Comparison of ENCODE assay signal across 15 cellular contexts in the genomic region with DNA sequence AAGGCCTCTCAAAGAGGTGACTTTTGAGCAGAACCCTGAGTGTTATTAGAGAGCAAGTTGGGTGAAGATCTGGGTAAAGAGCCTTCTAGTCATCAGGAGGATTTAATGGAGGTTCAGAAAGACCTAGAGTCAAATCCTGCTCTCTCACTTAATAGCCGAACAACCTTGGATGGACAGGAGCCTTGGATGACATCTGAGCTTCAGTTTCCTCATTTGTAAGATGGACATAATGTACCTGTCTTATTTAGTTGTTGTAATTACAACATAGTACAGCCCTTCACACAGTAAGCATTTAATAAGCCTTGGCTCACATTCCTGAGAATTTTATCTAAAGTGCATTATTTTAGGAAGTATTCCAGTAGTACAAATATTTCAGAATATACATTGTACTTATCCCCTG. TPM values are rescaled to one million over a fixed set of nuclear protein-coding genes. Genes with fewer than 3 reads are reported as not detected.
DNase-seq lines count a peak whose midpoint lies in the region; ATAC-seq, FAIRE-seq and TF ChIP-seq lines count a peak whose summit lies in the region.
"Had no signal": no experiment of that assay in that cellular context is flagged by ENCODE, and none has a peak within 500 bp of the region (broad histone marks: within the 10 kb centered on the region; RNA-seq: fewer than 3 reads in every experiment).

No MANE protein-coding gene starts in this region.

- H2BK5ac ChIP-seq in H9 (ENCODE audit: insufficient read length, low read length), result no peak overlapping the region

- no peak overlapping the region for H3T11ph ChIP-seq in H9 (ENCODE audit: low read length)

- H3K27me3 Mint-ChIP-seq in H9 (ENCODE audit: low read depth) (no peaks in the 10 kb centered on the region), MCF 10A (ENCODE audit: insufficient read depth, unreplicated experiment) (no peaks in the 10 kb centered on the region)
- no peaks in the 10 kb centered on the region for H3K27me3 Mint-ChIP-seq in central memory CD8-positive, alpha-beta T cell
- H3K27me3 Mint-ChIP-seq: B cell, IgD-negative memory B cell had no signal

- no peak overlapping the region for H3K9ac ChIP-seq in H9 (ENCODE audit: extremely low read depth, insufficient read length, low read length)
- H3K9ac ChIP-seq: BLaER1 treated with 17β-estradiol and CSF1 and Interleukin-3, amounts not matched to agents 10 nM and 100 nM had no signal

- POLR2A ChIA-PET in MCF 10A (lab: Yijun Ruan, JAX), result no interaction called here

- no peak overlapping the region for H4K5ac ChIP-seq in H9 (ENCODE audit: insufficient read length, low read depth, low read length)

- H2BK12ac ChIP-seq in H9 (ENCODE audit: insufficient read length, low read depth, low read length), result no peak overlapping the region

- H3K27me3 ChIP-seq in H9 (ENCODE audit: insufficient read depth, low read length), result no peaks in the 10 kb centered on the region
- H3K27me3 ChIP-seq in gastrocnemius medialis, result no peaks in the 10 kb centered on the region
- H3K27me3 ChIP-seq: BLaER1 treated with 17β-estradiol and CSF1 and Interleukin-3, amounts not matched to agents 10 nM and 100 nM had no signal

- WGBS in H9 (ENCODE audit: extremely low coverage, insufficient read length, low lambda C conversion rate), result no CpG with 5 or more reads among the region's 1 CpG

- H3K4me3 Mint-ChIP-seq in H9 (no peak overlapping the region), MCF 10A (ENCODE audit: unreplicated experiment) (no peak overlapping the region)
- H3K4me3 Mint-ChIP-seq in central memory CD8-positive, alpha-beta T cell, result no peak overlapping the region
- H3K4me3 Mint-ChIP-seq: B cell; CD8-positive, alpha-beta T cell; GM23338; IgD-negative memory B cell had no signal

- H3K23ac ChIP-seq in H9 (ENCODE audit: insufficient read length, low read depth, low read length), result no peak overlapping the region

- DNase-seq in D721Med (ENCODE audit: insufficient read length, low spot score) (no peak), H9 (no peak), gastrocnemius medialis (no peak), MCF 10A (ENCODE audit: unreplicated experiment) (no peak), NCI-H1105 (lab: John Stamatoyannopoulos, UW) (no peak)
- no peak for DNase-seq in central memory CD8-positive, alpha-beta T cell (ENCODE audit: low spot score in 2 of 2)
- DNase-seq: CD8-positive, alpha-beta T cell; H7 had no signal

- no peaks in the 10 kb centered on the region for H3K9me3 Mint-ChIP-seq in H9
- no peaks in the 10 kb centered on the region for H3K9me3 Mint-ChIP-seq in central memory CD8-positive, alpha-beta T cell
- no peaks in the 10 kb centered on the region for H3K9me3 Mint-ChIP-seq in MCF 10A (ENCODE audit: unreplicated experiment)
- H3K9me3 Mint-ChIP-seq: CD8-positive, alpha-beta T cell; GM23338; IgD-negative memory B cell had no signal

- no peak for TF ChIP-seq POLR2A in gastrocnemius medialis (IDR thresholded peaks at IDR 0.05)

- TF ChIP-seq CTCF in D721Med (IDR thresholded peaks at IDR 0.05; ENCODE audit: insufficient read depth, missing control alignments), result no peak
- TF ChIP-seq CTCF in H9 (conservative IDR thresholded peaks at IDR 0.05), result no peak
- TF ChIP-seq CTCF in gastrocnemius medialis (IDR thresholded peaks at IDR 0.05 in 4 of 5, conservative IDR thresholded peaks at IDR 0.05 in 1 of 5), result no peak
- no peak for TF ChIP-seq CTCF in MCF 10A (IDR thresholded peaks at IDR 0.05; ENCODE audit: unreplicated experiment)

- no peak overlapping the region for H2BK15ac ChIP-seq in H9 (ENCODE audit: low read depth, low read length)

- H3K79me2 ChIP-seq in H9 (ENCODE audit: insufficient read depth, low read length), result 0 out of 2 replicates have a peak, but pooled peaks cover 3% of the 10 kb centered on the region

- H3K36me3 ChIP-seq in gastrocnemius medialis, result peaks cover 0 to 29% of the 10 kb centered on the region in 2 donors

- no TSS peak for BruUV-seq in MCF 10A (replicated peaks; lab: Mats Ljungman, UMichigan)

- no peaks in the 10 kb centered on the region for H3K23me2 ChIP-seq in H9 (ENCODE audit: insufficient read length, low read depth, low read length, poor library complexity, severe bottlenecking)

- no peak overlapping the region for H4K8ac ChIP-seq in H9 (replicated peaks; ENCODE audit: insufficient read length, low read depth, low read length)

- no peak overlapping the region for H2BK20ac ChIP-seq in H9 (ENCODE audit: low read depth, low read length, poor library complexity, severe bottlenecking)

- H3K4me1 ChIP-seq in H9 (ENCODE audit: insufficient read depth, low read length), result peaks cover 3% of the 10 kb centered on the region; the same call in 1 of the 2 replicates
- peaks cover 0 to 17% of the 10 kb centered on the region in 2 donors for H3K4me1 ChIP-seq in gastrocnemius medialis

- H3K27ac Mint-ChIP-seq in H9, result peak overlapping the region in 2 of 3 experiments; percentile 24 to 76; a peak in 2 of 7 replicates
- peak overlapping the region; percentile 65 for H3K27ac Mint-ChIP-seq in central memory CD8-positive, alpha-beta T cell (ENCODE audit: low read depth)
- H3K27ac Mint-ChIP-seq in MCF 10A (ENCODE audit: low read depth, unreplicated experiment), result no peak overlapping the region
- H3K27ac Mint-ChIP-seq: B cell; CD8-positive, alpha-beta T cell; GM23338 had no signal

- CTCF ChIA-PET in MCF 10A (lab: Yijun Ruan, JAX), result interaction anchor here (0.6 kb wide), 1 partner anchor 205 kb away, joined by 3 read pairs; no protein-coding TSS in a partner anchor

- H3K27ac ChIP-seq in H9 (ENCODE audit: insufficient read length, low read depth, low read length) (no peak overlapping the region), gastrocnemius medialis (no peak overlapping the region)
- H3K27ac ChIP-seq: BLaER1 treated with 17β-estradiol and CSF1 and Interleukin-3, amounts not matched to agents 10 nM and 100 nM had no signal

- no peak overlapping the region for H3K4me3 ChIP-seq in gastrocnemius medialis
- H3K4me3 ChIP-seq: BLaER1 treated with 17β-estradiol and CSF1 and Interleukin-3, amounts not matched to agents 10 nM and 100 nM; GM23338 had no signal

- H3K4ac ChIP-seq in H9 (ENCODE audit: low read depth, low read length), result no peak overlapping the region

- no peak for ATAC-seq in central memory CD8-positive, alpha-beta T cell (replicated peaks; ENCODE audit: extremely low read depth, poor library complexity, severe bottlenecking)
- ATAC-seq in gastrocnemius medialis (peak; percentile 80 to 97), GM18873 (IDR thresholded peaks at IDR 0.05; ENCODE audit: low FRiP score, unreplicated experiment) (no peak)
- ATAC-seq: CD8-positive, alpha-beta T cell; GM23338 had no signal

- H3K4me2 ChIP-seq in H9 (ENCODE audit: insufficient read depth, insufficient read length, low read length), result no peak overlapping the region
- H3K4me2 ChIP-seq: GM23338 had no signal

- no peak overlapping the region for H2AFZ ChIP-seq in H9 (ENCODE audit: low read length)
- H2AFZ ChIP-seq: GM23338 had no signal

- no peak overlapping the region for H2BK120ac ChIP-seq in H9 (ENCODE audit: low read depth, low read length, poor library complexity, severe bottlenecking)

- peaks cover 4% of the 10 kb centered on the region for H3K79me1 ChIP-seq in H9 (ENCODE audit: insufficient read depth, low read depth, low read length, poor library complexity, severe bottlenecking)

- FAIRE-seq in D721Med (lab: Jason Lieb, UNC), result peak; percentile 21
- FAIRE-seq: GM12891, HTR-8/SVneo had no signal

- in situ Hi-C loops in gastrocnemius medialis (cut with MboI; ENCODE audit: low sequenced_read_pairs in 4 of 4), result no loop called here

- no peak overlapping the region for H2AK5ac ChIP-seq in H9 (ENCODE audit: insufficient read length, low read length)

- no peak overlapping the region for H3K18ac ChIP-seq in H9 (ENCODE audit: insufficient read length, low read depth, low read length)

- intact Hi-C loops in gastrocnemius medialis (cut with DNase I; ENCODE audit: low total_unique reads), result no loop called here
- intact Hi-C loops in MCF 10A (cut with micrococcal nuclease), result no loop called here

- peaks cover 38 to 51% of the 10 kb centered on the region in 2 experiments for H3K4me1 Mint-ChIP-seq in H9
- peaks cover 41% of the 10 kb centered on the region for H3K4me1 Mint-ChIP-seq in central memory CD8-positive, alpha-beta T cell
- H3K4me1 Mint-ChIP-seq in MCF 10A (ENCODE audit: insufficient read depth, unreplicated experiment), result peaks cover 16% of the 10 kb centered on the region

- H3K36me3 Mint-ChIP-seq in H9 (ENCODE audit: insufficient read depth in 1 of 3, low read depth in 3 of 3) (peaks cover 32 to 50% (median 44%) of the 10 kb centered on the region in 3 experiments; a peak in 6 of 7 replicates), MCF 10A (ENCODE audit: insufficient read depth, unreplicated experiment) (peaks cover 49% of the 10 kb centered on the region)
- peaks cover 34% of the 10 kb centered on the region for H3K36me3 Mint-ChIP-seq in central memory CD8-positive, alpha-beta T cell (ENCODE audit: insufficient read depth)

- no peaks in the 10 kb centered on the region for H4K20me1 ChIP-seq in H9 (ENCODE audit: control insufficient read depth, insufficient read depth, insufficient read length)
- H4K20me1 ChIP-seq: BLaER1 treated with 17β-estradiol and CSF1 and Interleukin-3, amounts not matched to agents 10 nM and 100 nM had no signal

- no peak overlapping the region for H4K91ac ChIP-seq in H9 (ENCODE audit: insufficient read length, low read depth, low read length)

- H3K56ac ChIP-seq in H9 (ENCODE audit: insufficient read length, low read depth, low read length), result no peak overlapping the region

- H3K14ac ChIP-seq in H9 (ENCODE audit: insufficient read depth, low read length), result no peak overlapping the region

- H3K9me3 ChIP-seq in H9 (ENCODE audit: control insufficient read depth, low read depth, low read length), result no peaks in the 10 kb centered on the region
- H3K9me3 ChIP-seq in gastrocnemius medialis, result no peaks in the 10 kb centered on the region
- H3K9me3 ChIP-seq: BLaER1 treated with 17β-estradiol and CSF1 and Interleukin-3, amounts not matched to agents 10 nM and 100 nM had no signal

RNA-seq across cellular contexts. Expression of a gene that starts 57.0 kb away (rescaled TPM):
- total RNA-seq in H9 (2021) (81.5 and 88.2 TPM in 2 replicates), gastrocnemius medialis (10 to 100 TPM; 16.1 to 40.8 (median 27.5) TPM), MCF 10A (2022) (30.9 and 39.6 TPM in 2 replicates)

Comparison
In these comparisons a context has a peak if more than half of its experiments do, and no peak if none do; other contexts are left out.
1. ATAC-seq: peak in gastrocnemius medialis (2 of 2); none in central memory CD8-positive, alpha-beta T cell (single experiment) and GM18873 (single experiment).